Comparison of ENCODE assay signal across 18 cellular contexts in the genomic region with DNA sequence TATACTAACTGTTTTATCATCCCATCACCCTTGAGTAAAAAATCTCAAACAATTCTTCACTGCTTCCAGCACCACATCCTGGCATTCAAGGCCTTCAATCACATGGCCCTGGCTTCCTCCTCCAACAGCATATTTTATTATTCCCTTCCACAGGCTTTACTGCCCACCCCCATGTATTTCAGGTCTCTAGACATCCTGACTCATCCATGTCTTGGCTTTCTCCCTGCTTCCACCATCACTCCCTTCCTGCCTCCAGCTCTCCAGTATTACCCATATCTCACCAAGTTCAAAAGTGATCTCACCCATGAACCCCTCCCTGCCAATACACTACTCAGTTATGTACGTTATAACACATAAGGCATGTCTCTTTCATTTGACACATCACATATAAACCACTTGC. TPM values are rescaled to one million over a fixed set of nuclear protein-coding genes. Genes with fewer than 3 reads are reported as not detected.
DNase-seq lines count a peak whose midpoint lies in the region; ATAC-seq and TF ChIP-seq lines count a peak whose summit lies in the region.
"Had no signal": no experiment of that assay in that cellular context is flagged by ENCODE, and none has a peak within 500 bp of the region (broad histone marks: within the 10 kb centered on the region; RNA-seq: fewer than 3 reads in every experiment).

No MANE protein-coding gene starts in this region.

- peak; percentile 54 for DNase-seq in GM04504 (ENCODE audit: low read depth)
- DNase-seq in fibroblast of the aortic adventitia (ENCODE audit: low read depth), result peak; percentile 83
- DNase-seq in pulmonary artery endothelial cell (ENCODE audit: low read depth, low spot score), result peak; percentile 36
- no peak for DNase-seq in NCI-H1092 (lab: John Stamatoyannopoulos, UW)
- no peak for DNase-seq in COLO668 (lab: John Stamatoyannopoulos, UW; ENCODE audit: unreplicated experiment)
- DNase-seq: activated CD8-positive, alpha-beta T cell treated with anti-CD3 and anti-CD28 coated beads for 36 hours; adrenal gland; heart left ventricle; left cardiac atrium; MM.1S; NCI-H1930; NCI-H524 treated with DMSO at 0.1 percent for 48 hours; PC-9; substantia nigra; SW 1271 had no signal

- ATAC-seq in SK-N-SH treated with all-trans-retinoic acid at 6 μM for 48 hours, result peak; percentile 51
- no peak for ATAC-seq in GM18520 (IDR thresholded peaks at IDR 0.05; ENCODE audit: unreplicated experiment)
- ATAC-seq in GM19397 (IDR thresholded peaks at IDR 0.05; ENCODE audit: unreplicated experiment), result no peak
- ATAC-seq: activated CD8-positive, alpha-beta T cell treated with anti-CD3 and anti-CD28 coated beads for 36 hours had no signal

- H3K4me3 ChIP-seq in fibroblast of the aortic adventitia (ENCODE audit: low read depth, low read length), result no peak overlapping the region
- H3K4me3 ChIP-seq: adrenal gland, heart left ventricle, PC-9 had no signal

- TF ChIP-seq CTCF in fibroblast of the aortic adventitia (IDR thresholded peaks at IDR 0.05; ENCODE audit: insufficient read depth, low read length), result no peak

TF ChIP-seq in SK-N-SH treated with all-trans-retinoic acid at 6 μM for 48 hours, 23 proteins besides CTCF, POLR2A, EP300 and RAD21:
- TF ChIP-seq, protein P1, sequence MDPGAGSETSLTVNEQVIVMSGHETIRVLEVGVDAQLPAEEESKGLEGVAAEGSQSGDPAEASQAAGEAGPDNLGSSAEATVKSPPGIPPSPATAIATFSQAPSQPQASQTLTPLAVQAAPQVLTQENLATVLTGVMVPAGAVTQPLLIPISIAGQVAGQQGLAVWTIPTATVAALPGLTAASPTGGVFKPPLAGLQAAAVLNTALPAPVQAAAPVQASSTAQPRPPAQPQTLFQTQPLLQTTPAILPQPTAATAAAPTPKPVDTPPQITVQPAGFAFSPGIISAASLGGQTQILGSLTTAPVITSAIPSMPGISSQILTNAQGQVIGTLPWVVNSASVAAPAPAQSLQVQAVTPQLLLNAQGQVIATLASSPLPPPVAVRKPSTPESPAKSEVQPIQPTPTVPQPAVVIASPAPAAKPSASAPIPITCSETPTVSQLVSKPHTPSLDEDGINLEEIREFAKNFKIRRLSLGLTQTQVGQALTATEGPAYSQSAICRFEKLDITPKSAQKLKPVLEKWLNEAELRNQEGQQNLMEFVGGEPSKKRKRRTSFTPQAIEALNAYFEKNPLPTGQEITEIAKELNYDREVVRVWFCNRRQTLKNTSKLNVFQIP (CRISPR knock-in tag; IDR thresholded peaks at IDR 0.05; ENCODE audit: borderline replicate concordance, low read depth), result no peak
- TF ChIP-seq ARNTL (CRISPR knock-in tag; IDR thresholded peaks at IDR 0.05; ENCODE audit: borderline replicate concordance, low read depth), result no peak
- TF ChIP-seq CSRNP3 (CRISPR knock-in tag; IDR thresholded peaks at IDR 0.05), result no peak
- no peak for TF ChIP-seq CREB5 (CRISPR knock-in tag; IDR thresholded peaks at IDR 0.05; ENCODE audit: low read depth)
- no peak for TF ChIP-seq CSDC2 (CRISPR knock-in tag; IDR thresholded peaks at IDR 0.05)
- TF ChIP-seq, protein P2, sequence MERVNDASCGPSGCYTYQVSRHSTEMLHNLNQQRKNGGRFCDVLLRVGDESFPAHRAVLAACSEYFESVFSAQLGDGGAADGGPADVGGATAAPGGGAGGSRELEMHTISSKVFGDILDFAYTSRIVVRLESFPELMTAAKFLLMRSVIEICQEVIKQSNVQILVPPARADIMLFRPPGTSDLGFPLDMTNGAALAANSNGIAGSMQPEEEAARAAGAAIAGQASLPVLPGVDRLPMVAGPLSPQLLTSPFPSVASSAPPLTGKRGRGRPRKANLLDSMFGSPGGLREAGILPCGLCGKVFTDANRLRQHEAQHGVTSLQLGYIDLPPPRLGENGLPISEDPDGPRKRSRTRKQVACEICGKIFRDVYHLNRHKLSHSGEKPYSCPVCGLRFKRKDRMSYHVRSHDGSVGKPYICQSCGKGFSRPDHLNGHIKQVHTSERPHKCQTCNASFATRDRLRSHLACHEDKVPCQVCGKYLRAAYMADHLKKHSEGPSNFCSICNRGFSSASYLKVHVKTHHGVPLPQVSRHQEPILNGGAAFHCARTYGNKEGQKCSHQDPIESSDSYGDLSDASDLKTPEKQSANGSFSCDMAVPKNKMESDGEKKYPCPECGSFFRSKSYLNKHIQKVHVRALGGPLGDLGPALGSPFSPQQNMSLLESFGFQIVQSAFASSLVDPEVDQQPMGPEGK (CRISPR knock-in tag; IDR thresholded peaks at IDR 0.05; ENCODE audit: borderline replicate concordance), result no peak
- no peak for TF ChIP-seq ZFP30 (CRISPR knock-in tag; IDR thresholded peaks at IDR 0.05)

RNA-seq across cellular contexts. Expression of gene PLAC1, which starts 34.7 kb away (rescaled TPM):
- total RNA-seq in fibroblast of the aortic adventitia (ENCODE audit: low replicate concordance), result 0.09 TPM in 1 of 2 replicates, not detected in the other
- 0.20 and 0.46 TPM in 2 replicates for total RNA-seq in pulmonary artery endothelial cell
- total RNA-seq: activated CD8-positive, alpha-beta T cell treated with anti-CD3 and anti-CD28 coated beads for 36 hours; adrenal gland; left cardiac atrium had no signal

Comparison
In these comparisons a context has a peak if more than half of its experiments do, and no peak if none do; other contexts are left out.
1. DNase-seq: peak in GM04504 (single experiment), fibroblast of the aortic adventitia (single experiment) and pulmonary artery endothelial cell (single experiment); none in NCI-H1092 (single experiment) and COLO668 (single experiment).